20 cellular contexts compared by ENCODE assay signal in genomic region chr1:226919995-226920394, GRCh38.
"Had no signal": no experiment of that assay in that cellular context is flagged by ENCODE, and none has a peak within 500 bp of the region (broad histone marks: within the 10 kb centered on the region; RNA-seq: fewer than 3 reads in every experiment).

No MANE protein-coding gene starts in this region.

- H3K27ac Mint-ChIP-seq: activated B cell treated with CpG ODN at 0.5 μM for 24 hours; activated CD8-positive, alpha-beta T cell treated with anti-CD3 and anti-CD28 coated beads, Interleukin-2, amount 10 ng/mL, durations not matched to agents 7 days and 5 days; activated naive CD4-positive, alpha-beta T cell treated with anti-CD3 and anti-CD28 coated beads, Interleukin-2, amount 50 U/mL, for 72 hours; activated T-cell treated with anti-CD3 and anti-CD28 coated beads, Interleukin-2, amount 50 U/mL, for 72 hours; effector memory CD8-positive, alpha-beta T cell; naive B cell; nephron progenitor cell had no signal

- H3K27ac ChIP-seq: left lung, neutrophil, prostate gland, spleen, transverse colon had no signal

- DNase-seq: activated B cell treated with CpG ODN at 0.5 μM for 24 hours; activated CD8-positive, alpha-beta T cell treated with anti-CD3 and anti-CD28 coated beads, Interleukin-2, amount 10 ng/mL, durations not matched to agents 7 days and 5 days; activated naive CD4-positive, alpha-beta T cell; activated T-cell treated with anti-CD3 and anti-CD28 coated beads for 4 hours; activated T-cell treated with anti-CD3 and anti-CD28 coated beads, Interleukin-2, amount 50 U/mL, for 72 hours; anterior cingulate cortex; cortex of kidney; effector memory CD8-positive, alpha-beta T cell; left lung; naive B cell; nephron progenitor cell; spleen; stimulated activated naive CD4-positive, alpha-beta T cell; T-helper 2 cell; transverse colon; uterus had no signal

- H3K36me3 Mint-ChIP-seq: activated naive CD4-positive, alpha-beta T cell treated with anti-CD3 and anti-CD28 coated beads, Interleukin-2, amount 50 U/mL, for 72 hours had no signal

- ATAC-seq: activated CD8-positive, alpha-beta T cell treated with anti-CD3 and anti-CD28 coated beads, Interleukin-2, amount 10 ng/mL, durations not matched to agents 7 days and 5 days; activated naive CD4-positive, alpha-beta T cell treated with anti-CD3 and anti-CD28 coated beads, Interleukin-2, amount 50 U/mL, for 72 hours; activated T-cell treated with anti-CD3 and anti-CD28 coated beads, Interleukin-2, amount 50 U/mL, for 72 hours; effector memory CD8-positive, alpha-beta T cell; left lung had no signal

- H3K36me3 ChIP-seq: left lung, neutrophil, ovary, prostate gland, transverse colon, uterus had no signal

- H3K4me1 Mint-ChIP-seq: activated B cell treated with CpG ODN at 0.5 μM for 24 hours, naive B cell, nephron progenitor cell had no signal

- H3K27me3 ChIP-seq: left lung, neutrophil, ovary, spleen, transverse colon, uterus had no signal

- H3K9me3 Mint-ChIP-seq: activated B cell treated with CpG ODN at 0.5 μM for 24 hours; activated naive CD4-positive, alpha-beta T cell treated with anti-CD3 and anti-CD28 coated beads, Interleukin-2, amount 50 U/mL, for 72 hours; activated T-cell treated with anti-CD3 and anti-CD28 coated beads, Interleukin-2, amount 50 U/mL, for 72 hours; effector memory CD8-positive, alpha-beta T cell; naive B cell had no signal

- H3K9me3 ChIP-seq: left lung, neutrophil, ovary, prostate gland, spleen, transverse colon, uterus had no signal

- H3K4me1 ChIP-seq: left lung, prostate gland, spleen, uterus had no signal

- H3K27me3 Mint-ChIP-seq: activated B cell treated with CpG ODN at 0.5 μM for 24 hours had no signal

- H3K4me3 ChIP-seq: left lung, ovary, prostate gland, spleen, transverse colon, uterus had no signal

- H3K4me3 Mint-ChIP-seq: activated B cell treated with CpG ODN at 0.5 μM for 24 hours; activated CD8-positive, alpha-beta T cell treated with anti-CD3 and anti-CD28 coated beads, Interleukin-2, amount 10 ng/mL, durations not matched to agents 7 days and 5 days; activated T-cell treated with anti-CD3 and anti-CD28 coated beads, Interleukin-2, amount 50 U/mL, for 72 hours; effector memory CD8-positive, alpha-beta T cell; naive B cell; nephron progenitor cell had no signal
